17 cellular contexts compared by ENCODE assay signal in genomic region chr7:46450871-46451270, GRCh38.
"Had no signal": no experiment of that assay in that cellular context is flagged by ENCODE, and none has a peak within 500 bp of the region (broad histone marks: within the 10 kb centered on the region; RNA-seq: fewer than 3 reads in every experiment).

No MANE protein-coding gene starts in this region.

- H3K4me3 ChIP-seq: ascending aorta, tibial artery had no signal

- H3K36me3 ChIP-seq: ascending aorta, neutrophil, tibial artery had no signal

- H3K27me3 ChIP-seq: ascending aorta, neutrophil, tibial artery had no signal

- H3K4me3 Mint-ChIP-seq: activated CD4-positive, alpha-beta T cell treated with anti-CD3 and anti-CD28 coated beads, Interleukin-2, amount 10 ng/mL, durations not matched to agents 7 days and 5 days; activated CD8-positive, alpha-beta T cell treated with anti-CD3 and anti-CD28 coated beads, Interleukin-2, amount 10 ng/mL, durations not matched to agents 7 days and 5 days; activated T-cell treated with anti-CD3 and anti-CD28 coated beads, Interleukin-2, amount 50 U/mL, for 24 hours; natural killer cell treated with Interleukin-12 subunit alpha and Interleukin-12 subunit beta and Interleukin-15 and Interleukin-18, amount 100 ng/mL, for 72 hours had no signal

- H3K27me3 Mint-ChIP-seq: activated CD4-positive, alpha-beta T cell treated with anti-CD3 and anti-CD28 coated beads, Interleukin-2, amount 10 ng/mL, durations not matched to agents 7 days and 5 days; activated T-cell treated with anti-CD3 and anti-CD28 coated beads, Interleukin-2, amount 50 U/mL, for 24 hours; natural killer cell treated with Interleukin-12 subunit alpha and Interleukin-12 subunit beta and Interleukin-15 and Interleukin-18, amount 100 ng/mL, for 72 hours had no signal

- H3K4me1 Mint-ChIP-seq: activated CD4-positive, alpha-beta T cell treated with anti-CD3 and anti-CD28 coated beads, Interleukin-2, amount 10 ng/mL, durations not matched to agents 7 days and 5 days had no signal

- ATAC-seq: activated CD8-positive, alpha-beta T cell treated with anti-CD3 and anti-CD28 coated beads, Interleukin-2, amount 10 ng/mL, durations not matched to agents 7 days and 5 days; left cardiac atrium; natural killer cell treated with Interleukin-12 subunit alpha and Interleukin-12 subunit beta and Interleukin-15 and Interleukin-18, amount 100 ng/mL, for 72 hours; stimulated activated naive CD8-positive, alpha-beta T cell treated with anti-CD3 and anti-CD28 coated beads, Interleukin-15, Interleukin-2, amounts not matched to agents 100 U/mL and 50 U/mL, for 24 hours had no signal

- H3K36me3 Mint-ChIP-seq: natural killer cell treated with Interleukin-12 subunit alpha and Interleukin-12 subunit beta and Interleukin-15 and Interleukin-18, amount 100 ng/mL, for 72 hours had no signal

- H3K9me3 ChIP-seq: ascending aorta, neutrophil, tibial artery had no signal

- DNase-seq: activated CD4-positive, alpha-beta T cell treated with anti-CD3 and anti-CD28 coated beads, Interleukin-2, amount 10 ng/mL, durations not matched to agents 7 days and 5 days; activated CD8-positive, alpha-beta T cell treated with anti-CD3 and anti-CD28 coated beads, Interleukin-2, amount 10 ng/mL, durations not matched to agents 7 days and 5 days; activated effector memory CD4-positive, alpha-beta T cell treated with anti-CD3 and anti-CD28 coated beads, Interleukin-2, amount 50 U/mL, for 16 hours; activated naive CD4-positive, alpha-beta T cell treated with anti-CD3 and anti-CD28 coated beads, Interleukin-2, amount 50 U/mL, for 16 hours; activated T-cell treated with anti-CD3 and anti-CD28 coated beads, Interleukin-2, amount 50 U/mL, for 24 hours; effector CD4-positive, alpha-beta T cell; hippocampal formation; left cardiac atrium; posterior cingulate gyrus; stimulated activated CD4-positive, alpha-beta T cell treated with anti-CD3 and anti-CD28 coated beads, Interleukin-1b, Interleukin-23, amount 100 ng/mL, for 48 hours; stimulated activated naive CD8-positive, alpha-beta T cell treated with anti-CD3 and anti-CD28 coated beads, Interleukin-15, Interleukin-2, amounts not matched to agents 100 U/mL and 50 U/mL, for 24 hours; substantia nigra; T1000; tibial artery had no signal

- H3K27ac ChIP-seq: ascending aorta, neutrophil, tibial artery had no signal

- H3K27ac Mint-ChIP-seq: activated CD4-positive, alpha-beta T cell treated with anti-CD3 and anti-CD28 coated beads, Interleukin-2, amount 10 ng/mL, durations not matched to agents 7 days and 5 days; activated CD8-positive, alpha-beta T cell treated with anti-CD3 and anti-CD28 coated beads, Interleukin-2, amount 10 ng/mL, durations not matched to agents 7 days and 5 days; activated T-cell treated with anti-CD3 and anti-CD28 coated beads, Interleukin-2, amount 50 U/mL, for 24 hours; natural killer cell treated with Interleukin-12 subunit alpha and Interleukin-12 subunit beta and Interleukin-15 and Interleukin-18, amount 100 ng/mL, for 72 hours had no signal
